12 cellular contexts compared by ENCODE assay signal in the genomic region with DNA sequence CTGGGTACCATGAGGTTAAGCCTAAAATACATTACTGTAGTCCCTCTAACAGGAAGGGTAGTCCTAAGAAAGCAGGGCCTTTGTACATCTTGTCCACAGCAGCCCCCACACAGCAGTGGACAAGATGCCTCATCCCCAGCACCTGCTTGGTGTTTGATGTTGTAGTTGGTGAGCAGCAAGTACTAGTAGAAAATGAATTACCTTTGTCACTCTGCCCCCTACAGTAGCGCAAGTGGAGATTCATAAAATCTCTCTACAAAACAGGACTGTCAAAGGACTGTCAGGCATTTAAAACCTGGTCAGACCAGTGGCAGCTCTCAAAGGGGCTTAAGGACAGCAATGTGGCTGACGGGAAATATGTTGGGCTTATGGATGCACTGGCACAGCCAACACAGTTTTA.
DNase-seq lines count a peak whose midpoint lies in the region; ATAC-seq and TF ChIP-seq lines count a peak whose summit lies in the region.
"Had no signal": no experiment of that assay in that cellular context is flagged by ENCODE, and none has a peak within 500 bp of the region (broad histone marks: within the 10 kb centered on the region; RNA-seq: fewer than 3 reads in every experiment).

No MANE protein-coding gene starts in this region.

- H3F3A ChIP-seq in DOHH2 (ENCODE audit: control insufficient read depth, insufficient read depth): no peaks in the 10 kb centered on the region

- no peak overlapping the region for H3K56ac ChIP-seq in mesendoderm (ENCODE audit: low read length)

- no CpG with 5 or more reads among the region's 2 CpGs for WGBS in mesendoderm (ENCODE audit: extremely low coverage, insufficient coverage, low lambda C conversion rate)

- no peak overlapping the region for H3K9ac ChIP-seq in mesendoderm (ENCODE audit: low read length)

- H3K4me3 ChIP-seq in DOHH2 (ENCODE audit: low read length) (no peak overlapping the region), astrocyte of the spinal cord (ENCODE audit: low read depth, low read length) (no peak overlapping the region), mesendoderm (ENCODE audit: low read length) (no peak overlapping the region)

- H3K27ac ChIP-seq in DOHH2 (ENCODE audit: low read depth, low read length) (no peak overlapping the region), mesendoderm (ENCODE audit: low read depth, low read length) (no peak overlapping the region)

- in situ Hi-C loops in astrocyte of the spinal cord (cut with HindIII; ENCODE audit: low sequenced_read_pairs) (no loop called here), GM13976 (cut with MboI; ENCODE audit: low sequenced_read_pairs, unreplicated experiment) (loop anchor here (10.0 kb wide), 1 partner anchor 71 kb away; no protein-coding TSS in a partner anchor)

- H3K18ac ChIP-seq in mesendoderm (ENCODE audit: low read length): no peak overlapping the region

- no peak overlapping the region for H4K5ac ChIP-seq in mesendoderm (ENCODE audit: low read length)

- H2BK120ac ChIP-seq in mesendoderm (ENCODE audit: low read depth, low read length): no peak overlapping the region

- peak; percentile 32 for TF ChIP-seq CTCF in DOHH2 (IDR thresholded peaks at IDR 0.05; ENCODE audit: low read depth, low read length, poor library complexity, severe bottlenecking)
- TF ChIP-seq CTCF in astrocyte of the spinal cord (IDR thresholded peaks at IDR 0.05; ENCODE audit: low read depth, low read length): peak; percentile 16
- no peak for TF ChIP-seq CTCF in GM13976 (IDR thresholded peaks at IDR 0.05; ENCODE audit: borderline replicate concordance, control extremely low read depth, extremely low read depth, insufficient read depth, missing control alignments)

- no peak for ATAC-seq in HG03342 (IDR thresholded peaks at IDR 0.05; ENCODE audit: unreplicated experiment)
- ATAC-seq: activated CD8-positive, alpha-beta T cell treated with anti-CD3 and anti-CD28 coated beads, Interleukin-2, amount 10 ng/mL, durations not matched to agents 7 days and 5 days had no signal

- no peaks in the 10 kb centered on the region for H4K20me1 ChIP-seq in DOHH2 (ENCODE audit: control insufficient read depth, insufficient read depth, low read depth, low read length)

- H2AK5ac ChIP-seq in mesendoderm (ENCODE audit: low read length): no peak overlapping the region

- H3K9me3 ChIP-seq in DOHH2 (ENCODE audit: control insufficient read depth, insufficient read depth, low read length): no peaks in the 10 kb centered on the region

- H3K36me3 ChIP-seq in DOHH2 (ENCODE audit: control insufficient read depth, low read length) (no peaks in the 10 kb centered on the region), mesendoderm (ENCODE audit: control insufficient read depth, insufficient read depth, low read length) (no peaks in the 10 kb centered on the region)

- DNase-seq in NCI-H1694 treated with DMSO at 0.1 percent for 48 hours (lab: John Stamatoyannopoulos, UW) (peak; percentile 38), astrocyte of the spinal cord (ENCODE audit: low read depth, low spot score) (no peak), mesendoderm (peak; percentile 24), GM13976 (ENCODE audit: low spot score) (no peak)
- no peak for DNase-seq in activated T-cell treated with anti-CD3 and anti-CD28 coated beads, Interleukin-2, amount 50 U/mL, for 1 hour
- no peak for DNase-seq in activated naive CD4-positive, alpha-beta T cell treated with Interleukin-2 at 50 U/mL for 16 hours
- DNase-seq: activated CD8-positive, alpha-beta T cell treated with anti-CD3 and anti-CD28 coated beads, Interleukin-2, amount 10 ng/mL, durations not matched to agents 7 days and 5 days; activated naive CD8-positive, alpha-beta T cell treated with anti-CD3 and anti-CD28 coated beads for 36 hours; HFFc6; NCI-H774 had no signal

- H3K4me2 ChIP-seq in DOHH2 (ENCODE audit: low read length) (no peak overlapping the region), mesendoderm (ENCODE audit: low read length) (no peak overlapping the region)

- no peak overlapping the region for H2BK5ac ChIP-seq in mesendoderm (ENCODE audit: low read length)

- H4K8ac ChIP-seq in mesendoderm (ENCODE audit: low read depth, low read length): no peak overlapping the region

- no peak overlapping the region for H3K4ac ChIP-seq in mesendoderm (ENCODE audit: low read depth, low read length)

- H3K23ac ChIP-seq in mesendoderm (ENCODE audit: low read length): no peak overlapping the region

- H3K27me3 ChIP-seq in DOHH2 (ENCODE audit: control insufficient read depth, low read length): no peaks in the 10 kb centered on the region
- peaks cover 47% of the 10 kb centered on the region for H3K27me3 ChIP-seq in mesendoderm (ENCODE audit: insufficient read depth, low read length, poor library complexity)

- H2BK15ac ChIP-seq in mesendoderm (replicated peaks; ENCODE audit: low read depth): no peak overlapping the region

- no peaks in the 10 kb centered on the region for H3K79me1 ChIP-seq in mesendoderm (ENCODE audit: low read length)

- H3K4me1 ChIP-seq in DOHH2 (ENCODE audit: control insufficient read depth, low read length) (no peaks in the 10 kb centered on the region), mesendoderm (ENCODE audit: control insufficient read depth, low read depth, low read length) (no peaks in the 10 kb centered on the region)

- H3K79me2 ChIP-seq in DOHH2 (ENCODE audit: control insufficient read depth, low read length) (no peaks in the 10 kb centered on the region), mesendoderm (ENCODE audit: control insufficient read depth, insufficient read depth, low read length) (no peaks in the 10 kb centered on the region)

- H3K9me2 ChIP-seq in DOHH2 (replicated peaks; ENCODE audit: control insufficient read depth, low read length): no peaks in the 10 kb centered on the region

Comparison
In these comparisons a context has a peak if more than half of its experiments do, and no peak if none do; other contexts are left out.
1. DNase-seq: peak in NCI-H1694 treated with DMSO at 0.1 percent for 48 hours (single experiment) and mesendoderm (single experiment); none in astrocyte of the spinal cord (single experiment), activated T-cell treated with anti-CD3 and anti-CD28 coated beads, Interleukin-2, amount 50 U/mL, for 1 hour (single experiment), activated naive CD4-positive, alpha-beta T cell treated with Interleukin-2 at 50 U/mL for 16 hours (single experiment) and GM13976 (single experiment).